Comparison of ENCODE assay signal across 19 cellular contexts in the genomic region with DNA sequence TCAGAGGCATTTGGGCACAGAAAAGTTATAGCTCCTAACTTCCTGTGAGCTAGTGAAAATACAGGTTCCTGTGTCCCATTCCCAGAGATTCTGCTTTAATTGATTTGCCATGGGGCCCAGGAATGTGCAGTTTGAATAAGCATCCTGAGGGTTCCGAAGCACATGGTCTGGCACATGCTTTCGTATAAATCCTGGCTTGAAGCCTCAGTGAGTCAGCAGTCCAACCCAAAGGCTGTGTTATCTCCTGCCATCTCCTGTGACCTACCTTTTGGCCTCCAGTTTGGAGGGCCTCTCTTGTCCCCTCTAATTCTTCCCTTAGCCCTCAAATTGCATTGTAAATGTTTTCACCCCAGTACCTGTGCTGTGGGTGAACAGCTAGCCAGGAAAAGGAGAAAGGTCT.
DNase-seq lines count a peak whose midpoint lies in the region; ATAC-seq, FAIRE-seq and TF ChIP-seq lines count a peak whose summit lies in the region.
"Had no signal": no experiment of that assay in that cellular context is flagged by ENCODE, and none has a peak within 500 bp of the region (broad histone marks: within the 10 kb centered on the region; RNA-seq: fewer than 3 reads in every experiment).

No MANE protein-coding gene starts in this region.

- H3K4me3 ChIP-seq in GM12878 (no peak overlapping the region), HepG2 (replicated peaks in 1 of 3; ENCODE audit: insufficient read depth in 1 of 3, low read depth in 2 of 3, low read length in 3 of 3) (no peak overlapping the region), neuronal stem cell (ENCODE audit: low read length in 2 of 2) (no peak overlapping the region)

- POLR2A ChIA-PET in GM12878 (lab: Charles Lee) (interaction anchor here (0.6 to 8.5 kb wide), 14 partner anchors 11 to 217 kb away, joined by 3 to 103 read pairs (median 4); a partner anchor contains a TSS), HepG2 (lab: Yijun Ruan, JAX) (no interaction called here), RWPE1 (lab: Yijun Ruan, JAX; ENCODE audit: low non-redundant PET) (no interaction called here)

- H3K9ac ChIP-seq in GM12878 (ENCODE audit: control insufficient read depth, insufficient read depth, low read length) (no peak overlapping the region), HepG2 (ENCODE audit: insufficient read depth, low read depth, low read length) (no peak overlapping the region), neuronal stem cell (ENCODE audit: low read depth, low read length, poor library complexity) (no peak overlapping the region)

- SMC1A ChIA-PET in GM12878 (lab: Charles Lee; ENCODE audit: uncharacterized antibody, unreplicated experiment) = interaction anchor here (0.8 to 19.2 kb wide), 35 partner anchors 10 to 608 kb away, joined by 3 to 423 read pairs (median 5); no protein-coding TSS in a partner anchor

- H3K36me3 Mint-ChIP-seq in Calu3 (ENCODE audit: insufficient read depth, unreplicated experiment) = peaks cover 24% of the 10 kb centered on the region

- TF ChIP-seq EP300 in GM12878 (IDR thresholded peaks at IDR 0.05; ENCODE audit: borderline replicate concordance in 1 of 2, control insufficient read depth in 1 of 2, low read depth in 2 of 2, low read length in 2 of 2) (no peak), HepG2 (IDR thresholded peaks at IDR 0.05; ENCODE audit: low read depth in 2 of 2, low read length in 2 of 2) (no peak), HepG2 (CRISPR knock-in tag; IDR thresholded peaks at IDR 0.05; ENCODE audit: borderline replicate concordance) (no peak)

- H3K79me2 ChIP-seq in GM12878 (ENCODE audit: control insufficient read depth, insufficient read depth, low read length) (peaks cover 44% of the 10 kb centered on the region), HepG2 (ENCODE audit: insufficient read depth, low read length) (no peaks in the 10 kb centered on the region)

- H3K4me2 ChIP-seq in GM12878 (ENCODE audit: control insufficient read depth, insufficient read depth) (peak overlapping the region; percentile 95; the same call in 1 of the 2 replicates), HepG2 (ENCODE audit: low read depth, low read length) (no peak overlapping the region), neuronal stem cell (ENCODE audit: insufficient read depth, low read length, poor library complexity, severe bottlenecking) (no peak overlapping the region)

- H2BK5ac ChIP-seq in neuronal stem cell (ENCODE audit: low read length) = no peak overlapping the region

- WGBS in GM12878 (ENCODE audit: insufficient coverage, insufficient replicate concordance, low lambda C conversion rate, missing lambda C conversion rate) = 96% methylated on average over 2 of the region's 2 CpGs
- WGBS in HepG2 (ENCODE audit: low lambda C conversion rate) = 80% methylated on average over 2 of the region's 2 CpGs
- no CpG with 5 or more reads among the region's 2 CpGs for WGBS in neuronal stem cell (ENCODE audit: extremely low coverage in 2 of 2, insufficient read length in 2 of 2, insufficient replicate concordance in 1 of 2), 2 donors

- H3K23ac ChIP-seq in neuronal stem cell (ENCODE audit: low read depth, low read length, poor library complexity) = no peak overlapping the region

- H4K91ac ChIP-seq in neuronal stem cell (ENCODE audit: low read depth, low read length, poor library complexity) = no peak overlapping the region

- no peak for ATAC-seq in GM12878
- ATAC-seq in HepG2 = no peak

- H3K27ac ChIP-seq in GM12878 (ENCODE audit: control insufficient read depth, insufficient read depth) (peak overlapping the region; percentile 100), HepG2 (ENCODE audit: extremely low read length, insufficient read depth, low read length) (no peak overlapping the region), neuronal stem cell (replicated peaks; ENCODE audit: low read length) (no peak overlapping the region), RWPE1 (no peak overlapping the region)
- H3K27ac ChIP-seq: neutrophil had no signal

- no peaks in the 10 kb centered on the region for H3K9me3 Mint-ChIP-seq in Calu3 (ENCODE audit: low read depth, unreplicated experiment)
- H3K9me3 Mint-ChIP-seq: activated B cell treated with CpG ODN at 0.5 μM for 24 hours had no signal

- intact Hi-C loops in GM12878 (cut with micrococcal nuclease; ENCODE audit: unreplicated experiment) = loop anchor here (5.0 kb wide), 1 partner anchor 388 kb away; no protein-coding TSS in a partner anchor
- intact Hi-C loops in HepG2 (cut with micrococcal nuclease; ENCODE audit: unreplicated experiment) = no loop called here
- intact Hi-C loops in Calu3 (cut with micrococcal nuclease; ENCODE audit: unreplicated experiment) = no loop called here

- H3K27me3 Mint-ChIP-seq in Calu3 (ENCODE audit: unreplicated experiment) = no peaks in the 10 kb centered on the region
- H3K27me3 Mint-ChIP-seq: activated B cell treated with CpG ODN at 0.5 μM for 24 hours had no signal

- no peak overlapping the region for H2BK15ac ChIP-seq in neuronal stem cell (ENCODE audit: low read length)

- no peak for TF ChIP-seq RAD21 in GM12878 (IDR thresholded peaks at IDR 0.05; ENCODE audit: insufficient read depth, low read depth, low read length)
- no peak for TF ChIP-seq RAD21 in HepG2 (CRISPR knock-in tag; IDR thresholded peaks at IDR 0.05)

- no peak overlapping the region for H3K4me3 Mint-ChIP-seq in Calu3 (ENCODE audit: low read depth, unreplicated experiment)
- H3K4me3 Mint-ChIP-seq: activated B cell treated with CpG ODN at 0.5 μM for 24 hours had no signal

- H3K27ac Mint-ChIP-seq in Calu3 (ENCODE audit: unreplicated experiment) = no peak overlapping the region
- H3K27ac Mint-ChIP-seq: activated B cell treated with CpG ODN at 0.5 μM for 24 hours had no signal

- CTCF ChIA-PET in GM12878 (lab: Yijun Ruan, JAX) = interaction anchor here (0.7 to 6.7 kb wide), 13 partner anchors 9 to 217 kb away, joined by 3 to 77 read pairs (median 5); no protein-coding TSS in a partner anchor
- CTCF ChIA-PET in HepG2 (lab: Yijun Ruan, JAX; ENCODE audit: low intra/inter-chr PET ratio, low total read pairs) = no interaction called here
- CTCF ChIA-PET in Calu3 (lab: Charles Lee) = no interaction called here
- CTCF ChIA-PET in RWPE1 (lab: Yijun Ruan, JAX) = no interaction called here

- FAIRE-seq in GM12891 (lab: Jason Lieb, UNC) (peak; percentile 67), GM12878 (lab: Jason Lieb, UNC) (no peak), HepG2 (lab: Jason Lieb, UNC) (no peak), HTR-8/SVneo (lab: Jason Lieb, UNC) (no peak)
- FAIRE-seq: endometrium had no signal

- no peaks in the 10 kb centered on the region for H3K27me3 ChIP-seq in GM12878 (replicated peaks in 1 of 2; ENCODE audit: control insufficient read depth in 2 of 2, insufficient read depth in 2 of 2, low read length in 1 of 2)
- H3K27me3 ChIP-seq in HepG2 (ENCODE audit: control insufficient read depth in 1 of 2, insufficient read depth in 2 of 2, low read length in 2 of 2) = no peaks in the 10 kb centered on the region
- no peaks in the 10 kb centered on the region for H3K27me3 ChIP-seq in neuronal stem cell (ENCODE audit: control insufficient read depth in 3 of 3, insufficient read depth in 3 of 3, low read depth in 1 of 3, low read length in 3 of 3)
- H3K27me3 ChIP-seq: neutrophil had no signal

- peaks cover 36% of the 10 kb centered on the region for H3K4me1 Mint-ChIP-seq in Calu3 (ENCODE audit: low read depth, unreplicated experiment)

- no peak overlapping the region for H2BK120ac ChIP-seq in neuronal stem cell (ENCODE audit: low read depth, low read length)

- H3K4me1 ChIP-seq in GM12878 (ENCODE audit: control insufficient read depth, insufficient read depth, low read length) = peaks cover 89% of the 10 kb centered on the region
- peaks cover 26% of the 10 kb centered on the region for H3K4me1 ChIP-seq in HepG2 (ENCODE audit: insufficient read depth, low read length)
- H3K4me1 ChIP-seq in neuronal stem cell (ENCODE audit: control insufficient read depth in 2 of 2, insufficient read depth in 1 of 2, low read depth in 1 of 2, low read length in 2 of 2) = peaks cover 17 to 41% of the 10 kb centered on the region in 2 donors

- H3K36me3 ChIP-seq in GM12878 (ENCODE audit: control insufficient read depth in 2 of 2, insufficient read depth in 2 of 2, low read length in 1 of 2) (peaks cover 0 to 4% of the 10 kb centered on the region in 2 experiments; a peak in 3 of 4 replicates), HepG2 (replicated peaks in 1 of 2; ENCODE audit: control insufficient read depth in 1 of 2, insufficient read depth in 2 of 2, low read length in 2 of 2) (peaks cover 4 to 12% of the 10 kb centered on the region in 2 experiments; a peak in 4 of 5 replicates), neuronal stem cell (replicated peaks in 1 of 2; ENCODE audit: control insufficient read depth in 2 of 2, insufficient read depth in 2 of 2, low read length in 2 of 2) (peaks cover 0 to 3% of the 10 kb centered on the region in 2 donors)

- no TSS peak for BruUV-seq in GM12878 (replicated peaks; lab: Mats Ljungman, UMichigan)
- no TSS peak for BruUV-seq in HepG2 (replicated peaks; lab: Mats Ljungman, UMichigan)
- no TSS peak for BruUV-seq in Calu3 (replicated peaks; lab: Mats Ljungman, UMichigan)

- H4K20me1 ChIP-seq in GM12878 (ENCODE audit: control insufficient read depth, insufficient read depth) = no peaks in the 10 kb centered on the region
- H4K20me1 ChIP-seq in HepG2 (ENCODE audit: insufficient read depth, low read length) = no peaks in the 10 kb centered on the region

- H3K9me3 ChIP-seq in GM12878 (replicated peaks; ENCODE audit: control insufficient read depth, insufficient read depth, low read length) (no peaks in the 10 kb centered on the region; the same call in 2 of the 3 replicates), HepG2 (ENCODE audit: low read length) (no peaks in the 10 kb centered on the region), neuronal stem cell (replicated peaks in 1 of 2; ENCODE audit: control insufficient read depth in 2 of 2, insufficient read depth in 1 of 2, low read depth in 1 of 2, low read length in 2 of 2) (no peaks in the 10 kb centered on the region)
- H3K9me3 ChIP-seq: neutrophil had no signal

- no peak overlapping the region for H4K8ac ChIP-seq in neuronal stem cell (ENCODE audit: low read depth, low read length)

- DNase-seq in AG20443 (ENCODE audit: low spot score) = peak; percentile 32
- DNase-seq in GM12891 (ENCODE audit: insufficient read length, low spot score) = no peak
- DNase-seq in GM12878 (ENCODE audit: low read depth, low spot score) = no peak
- DNase-seq in HepG2 (ENCODE audit: low spot score) = no peak
- no peak for DNase-seq in neuronal stem cell (ENCODE audit: low spot score)
- no peak for DNase-seq in Calu3
- DNase-seq in HTR-8/SVneo (ENCODE audit: insufficient read length, low spot score) = no peak
- DNase-seq in RWPE1 (ENCODE audit: low spot score) = no peak
- DNase-seq: activated B cell treated with CpG ODN at 0.5 μM for 24 hours; activated effector memory CD4-positive, alpha-beta T cell treated with Interleukin-2 at 50 U/mL for 16 hours; amygdala; HCEC 1CT; NCI-H1417 treated with DMSO at 0.1 percent for 48 hours; NCI-H82; right cardiac atrium; stimulated activated CD4-positive, alpha-beta T cell treated with anti-CD3 and anti-CD28 coated beads, Interleukin-1b, Interleukin-23, amount 100 ng/mL, for 48 hours; T-helper 1 cell had no signal

- RAD21 ChIA-PET in GM12878 (lab: Charles Lee; ENCODE audit: unreplicated experiment) = interaction anchor here (1.0 to 18.1 kb wide), 18 partner anchors 10 to 748 kb away, joined by 3 to 482 read pairs (median 13); a partner anchor contains a TSS

- H3K18ac ChIP-seq in neuronal stem cell (ENCODE audit: low read length) = no peak overlapping the region

- TF ChIP-seq CTCF in GM12878 (IDR thresholded peaks at IDR 0.05 in 2 of 3, conservative IDR thresholded peaks at IDR 0.05 in 1 of 3; ENCODE audit: control insufficient read depth in 2 of 3, extremely low read depth in 1 of 3, insufficient read depth in 1 of 3, low read depth in 3 of 3, low read length in 3 of 3) = no peak
- no peak for TF ChIP-seq CTCF in HepG2 (CRISPR knock-in tag; IDR thresholded peaks at IDR 0.05)
- no peak for TF ChIP-seq CTCF in Calu3 (IDR thresholded peaks at IDR 0.05; ENCODE audit: unreplicated experiment)
- TF ChIP-seq CTCF in RWPE1 (conservative IDR thresholded peaks at IDR 0.05; ENCODE audit: low read depth) = no peak

- H2AFZ ChIP-seq in GM12878 (ENCODE audit: control insufficient read depth, low read depth, low read length) = peak overlapping the region; percentile 48
- H2AFZ ChIP-seq in HepG2 (ENCODE audit: low read length) = no peak overlapping the region
- no peak overlapping the region for H2AFZ ChIP-seq in neuronal stem cell (ENCODE audit: low read length)

- H3K79me1 ChIP-seq in neuronal stem cell (ENCODE audit: low read depth, low read length) = no peaks in the 10 kb centered on the region

- no peak overlapping the region for H2BK12ac ChIP-seq in neuronal stem cell (ENCODE audit: low read length)

- H2AK5ac ChIP-seq in neuronal stem cell (ENCODE audit: low read depth, low read length) = no peak overlapping the region

- TF ChIP-seq POLR2A in GM12891 (IDR thresholded peaks at IDR 0.05; ENCODE audit: low read depth, low read length) = no peak
- no peak for TF ChIP-seq POLR2A in GM12878 (IDR thresholded peaks at IDR 0.05; ENCODE audit: low read depth, low read length)
- TF ChIP-seq POLR2A in HepG2 (IDR thresholded peaks at IDR 0.05; ENCODE audit: insufficient read depth in 1 of 2, low read depth in 2 of 2, low read length in 2 of 2) = no peak

- no peak overlapping the region for H3K14ac ChIP-seq in neuronal stem cell (ENCODE audit: low read length)

- no peak overlapping the region for H3K4ac ChIP-seq in neuronal stem cell (ENCODE audit: low read length)

- in situ Hi-C loops in GM12878 (cut with MboI) (loop anchor here (5.0 kb wide), 1 partner anchor 183 kb away; a partner anchor contains a TSS), HepG2 (cut with HindIII; ENCODE audit: extremely low pct_ligation_motif_present, low pct_unique_long_range_greater_than_20kb) (no loop called here)
